7 cellular contexts compared by ENCODE assay signal in genomic region chr2:87075796-87076252, GRCh38. TPM values are rescaled to one million over a fixed set of nuclear protein-coding genes. Genes with fewer than 3 reads are reported as not detected.
DNase-seq lines count a peak whose midpoint lies in the region; ATAC-seq lines count a peak whose summit lies in the region.
"Not testable (repeated sequence)": the region's sequence is repeated elsewhere in the genome, so short reads cannot be mapped to it uniquely, and the experiment has no call there.

No MANE protein-coding gene starts in this region.

- not testable (repeated sequence) for H3K9me3 ChIP-seq in skeletal muscle tissue (ENCODE audit: control insufficient read depth in 3 of 3, low read length in 3 of 3)

- H3K9ac ChIP-seq in skeletal muscle tissue (ENCODE audit: low read depth in 1 of 3, low read length in 3 of 3), result peak overlapping the region; percentile 43 to 86 (median 67)

- not testable (repeated sequence) for H3K4me1 ChIP-seq in skeletal muscle tissue (ENCODE audit: control insufficient read depth in 3 of 3, insufficient read depth in 3 of 3, low read length in 3 of 3)

- peak overlapping the region; percentile 51 to 75 (median 70) for H3K4me3 ChIP-seq in skeletal muscle tissue (ENCODE audit: low read length in 3 of 3)

- not testable (repeated sequence) for H3K27me3 ChIP-seq in skeletal muscle tissue (ENCODE audit: control insufficient read depth in 3 of 3, insufficient read depth in 3 of 3, low read length in 3 of 3)

- ATAC-seq in GM18867 (IDR thresholded peaks at IDR 0.05; ENCODE audit: unreplicated experiment) (peak; percentile 40), HG02852 (IDR thresholded peaks at IDR 0.05; ENCODE audit: unreplicated experiment) (peak; percentile 39)

- peak overlapping the region; percentile 84 for H3K27ac ChIP-seq in skeletal muscle tissue (ENCODE audit: low read depth, low read length)

- DNase-seq in NAMALWA (ENCODE audit: low spot score) (peak; percentile 54), activated T-cell treated with anti-CD3 and anti-CD28 coated beads for 1 hour (ENCODE audit: low read depth) (peak; percentile 44), left kidney (ENCODE audit: low read depth, low spot score) (peak; percentile 82)
- DNase-seq in effector CD4-positive, alpha-beta T cell, result peak; percentile 52

- not testable (repeated sequence) for H3K36me3 ChIP-seq in skeletal muscle tissue (ENCODE audit: control insufficient read depth in 3 of 3, insufficient read depth in 3 of 3, low read length in 3 of 3)

RNA-seq across cellular contexts. Expression of gene PLGLB1, which starts 54.2 kb away (rescaled TPM):
- total RNA-seq in skeletal muscle tissue, result 2.1 TPM

Comparison
In these comparisons a context has a peak if more than half of its experiments do, and no peak if none do; other contexts are left out.
1. Peak in every context shown above with its lines: DNase-seq, ATAC-seq, H3K4me3 ChIP-seq and H3K27ac ChIP-seq.